ENCODE assay signal across 15 cellular contexts in the genomic region with DNA sequence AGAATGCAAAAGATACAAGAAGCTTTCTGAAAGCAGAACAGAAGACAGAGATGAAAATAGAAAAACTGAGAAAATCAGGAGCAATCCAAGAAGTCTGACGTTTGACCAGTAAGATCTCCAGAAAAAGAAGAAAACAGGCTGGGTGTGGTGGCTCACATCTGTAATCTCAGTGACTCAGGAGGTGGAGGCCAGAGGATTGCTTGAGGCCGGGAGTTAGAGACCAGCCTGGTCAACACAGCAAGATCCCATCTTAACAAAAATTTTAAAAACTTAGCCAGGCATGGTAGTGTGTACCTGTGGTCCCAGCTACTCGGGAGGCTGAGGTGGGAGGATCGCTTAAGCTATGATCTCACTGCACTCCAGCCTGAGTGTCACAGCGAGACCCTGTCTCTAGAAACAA. TPM values are rescaled to one million over a fixed set of nuclear protein-coding genes. Genes with fewer than 3 reads are reported as not detected.
A peak's percentile ranks its signal among the peaks of the same experiment; 100 is the strongest.
DNase-seq lines count a peak whose midpoint lies in the region; ATAC-seq and TF ChIP-seq lines count a peak whose summit lies in the region.
"Had no signal": no experiment of that assay in that cellular context is flagged by ENCODE, and none has a peak within 500 bp of the region (broad histone marks: within the 10 kb centered on the region; RNA-seq: fewer than 3 reads in every experiment).

No MANE protein-coding gene starts in this region.

- no peak overlapping the region for H3K4me2 ChIP-seq in Karpas-422 (ENCODE audit: low read depth, low read length, poor library complexity, severe bottlenecking)

- H3K27ac Mint-ChIP-seq in CD14-positive monocyte = peak overlapping the region in 5 of 7 donors; percentile 43 to 80 (median 72)
- peak overlapping the region; percentile 47 for H3K27ac Mint-ChIP-seq in chondrocyte (ENCODE audit: unreplicated experiment)
- H3K27ac Mint-ChIP-seq in nephron progenitor cell = peak overlapping the region; percentile 88
- H3K27ac Mint-ChIP-seq: activated CD4-positive, alpha-beta T cell treated with anti-CD3 and anti-CD28 coated beads, Interleukin-2, amount 10 ng/mL, durations not matched to agents 24 days and 14 days had no signal

- no peaks in the 10 kb centered on the region for H3K4me1 ChIP-seq in Karpas-422 (ENCODE audit: low read length)
- no peaks in the 10 kb centered on the region for H3K4me1 ChIP-seq in Peyer's patch
- H3K4me1 ChIP-seq: breast epithelium had no signal

- H3K9me2 ChIP-seq in Karpas-422 (replicated peaks; ENCODE audit: insufficient read depth, low read length) = no peaks in the 10 kb centered on the region

- H3K9me3 ChIP-seq in Karpas-422 (ENCODE audit: low read length) (no peaks in the 10 kb centered on the region), Peyer's patch (no peaks in the 10 kb centered on the region)
- H3K9me3 ChIP-seq: breast epithelium had no signal

- no peaks in the 10 kb centered on the region for H4K20me1 ChIP-seq in Karpas-422 (ENCODE audit: insufficient read depth, low read depth, low read length)

- H3K36me3 ChIP-seq in Karpas-422 (ENCODE audit: insufficient read depth, low read length) (no peaks in the 10 kb centered on the region), Peyer's patch (no peaks in the 10 kb centered on the region)
- H3K36me3 ChIP-seq: breast epithelium had no signal

- H3K4me1 Mint-ChIP-seq in CD14-positive monocyte (peaks cover 17% of the 10 kb centered on the region), chondrocyte (ENCODE audit: low read depth) (peaks cover 14% of the 10 kb centered on the region), nephron progenitor cell (peaks cover 54% of the 10 kb centered on the region)

- H3K36me3 Mint-ChIP-seq in CD14-positive monocyte = peaks cover 11 to 15% of the 10 kb centered on the region in 2 donors
- no peaks in the 10 kb centered on the region for H3K36me3 Mint-ChIP-seq in chondrocyte (ENCODE audit: low read depth)
- H3K36me3 Mint-ChIP-seq in nephron progenitor cell (ENCODE audit: low read depth) = no peaks in the 10 kb centered on the region

- H3K79me2 ChIP-seq in Karpas-422 (ENCODE audit: low read length) = no peaks in the 10 kb centered on the region

- ATAC-seq in HG02970 (IDR thresholded peaks at IDR 0.05; ENCODE audit: low FRiP score, unreplicated experiment) = no peak
- ATAC-seq: activated naive CD4-positive, alpha-beta T cell treated with anti-CD3 and anti-CD28 coated beads, Interleukin-2, amount 50 U/mL, for 72 hours; esophagus mucosa had no signal

- H3K27me3 ChIP-seq in Karpas-422 (ENCODE audit: low read length) (no peaks in the 10 kb centered on the region), Peyer's patch (no peaks in the 10 kb centered on the region)
- H3K27me3 ChIP-seq: breast epithelium had no signal

- H3K27ac ChIP-seq in Karpas-422 (ENCODE audit: low read length) = no peak overlapping the region
- H3K27ac ChIP-seq in Peyer's patch = no peak overlapping the region

- H3K4me3 ChIP-seq in Karpas-422 (ENCODE audit: low read length) (no peak overlapping the region), Peyer's patch (no peak overlapping the region)
- H3K4me3 ChIP-seq: breast epithelium had no signal

- no peak for TF ChIP-seq CTCF in CD14-positive monocyte (IDR thresholded peaks at IDR 0.05)
- TF ChIP-seq CTCF in chondrocyte (IDR thresholded peaks at IDR 0.05) = no peak
- no peak for TF ChIP-seq CTCF in nephron progenitor cell (IDR thresholded peaks at IDR 0.05)
- TF ChIP-seq CTCF in Peyer's patch (IDR thresholded peaks at IDR 0.05) = no peak

- no peak for TF ChIP-seq POLR2A in Peyer's patch (IDR thresholded peaks at IDR 0.05)

- H3K9ac ChIP-seq in Karpas-422 (ENCODE audit: low read length) = no peak overlapping the region

- peak overlapping the region in 1 of 2 donors; percentile 7 for H3K4me3 Mint-ChIP-seq in CD14-positive monocyte
- no peak overlapping the region for H3K4me3 Mint-ChIP-seq in chondrocyte (ENCODE audit: unreplicated experiment)
- peak overlapping the region; percentile 28 for H3K4me3 Mint-ChIP-seq in nephron progenitor cell
- H3K4me3 Mint-ChIP-seq: activated CD4-positive, alpha-beta T cell treated with anti-CD3 and anti-CD28 coated beads, Interleukin-2, amount 10 ng/mL, durations not matched to agents 24 days and 14 days had no signal

- DNase-seq in CD14-positive monocyte (ENCODE audit: low spot score) (no peak), Karpas-422 (peak; percentile 32), chondrocyte (ENCODE audit: low spot score) (no peak), nephron progenitor cell (no peak), OCI-M1 (lab: John Stamatoyannopoulos, UW) (no peak), Peyer's patch (no peak)
- DNase-seq: activated CD4-positive, alpha-beta T cell treated with anti-CD3 and anti-CD28 coated beads, Interleukin-2, amount 10 ng/mL, durations not matched to agents 24 days and 14 days; GOT3; NCI-H2107; NCI-H524; stimulated activated CD4-positive, alpha-beta T cell treated with anti-CD3 and anti-CD28 coated beads, Interleukin-12 subunit alpha, Interleukin-12 subunit beta, amount 100 ng/mL, for 4 hours had no signal

- H3K27me3 Mint-ChIP-seq in CD14-positive monocyte (ENCODE audit: low read depth in 3 of 3) (peaks cover 0 to 1% (median 0%) of the 10 kb centered on the region in 3 donors), chondrocyte (ENCODE audit: low read depth) (peaks cover 6% of the 10 kb centered on the region), nephron progenitor cell (ENCODE audit: low read depth, poor library complexity) (no peaks in the 10 kb centered on the region)
- H3K27me3 Mint-ChIP-seq: activated CD4-positive, alpha-beta T cell treated with anti-CD3 and anti-CD28 coated beads, Interleukin-2, amount 10 ng/mL, durations not matched to agents 24 days and 14 days had no signal

- peaks cover 0 to 4% (median 0%) of the 10 kb centered on the region in 7 donors for H3K9me3 Mint-ChIP-seq in CD14-positive monocyte
- no peaks in the 10 kb centered on the region for H3K9me3 Mint-ChIP-seq in chondrocyte (ENCODE audit: low read depth)
- H3K9me3 Mint-ChIP-seq in nephron progenitor cell = peaks cover 6% of the 10 kb centered on the region
- H3K9me3 Mint-ChIP-seq: activated CD4-positive, alpha-beta T cell treated with anti-CD3 and anti-CD28 coated beads, Interleukin-2, amount 10 ng/mL, durations not matched to agents 24 days and 14 days; activated naive CD4-positive, alpha-beta T cell treated with anti-CD3 and anti-CD28 coated beads, Interleukin-2, amount 50 U/mL, for 72 hours had no signal

- intact Hi-C loops in CD14-positive monocyte (cut with micrococcal nuclease) = no loop called here

- no peak overlapping the region for H2AFZ ChIP-seq in Karpas-422 (ENCODE audit: low read length)

RNA-seq across cellular contexts. Expression of gene RETREG1, which starts 15.8 kb away (rescaled TPM):
- polyA plus RNA-seq in CD14-positive monocyte = 1 to 10 TPM; 3.5 to 6.4 TPM
- not detected in 2 replicates for total RNA-seq in Karpas-422 (2014; rRNA removed; shearing (Covaris generic); ENCODE audit: low replicate concordance)
- 2.8 to 3.3 TPM (median 2.9 TPM) in 3 replicates for total RNA-seq in chondrocyte
- total RNA-seq in Peyer's patch = 10 to 100 TPM; 11.6 to 70.1 (median 19.4) TPM
